29 cellular contexts compared by ENCODE assay signal in genomic region chr12:16006752-16007151, GRCh38.
"Had no signal": no experiment of that assay in that cellular context is flagged by ENCODE, and none has a peak within 500 bp of the region (broad histone marks: within the 10 kb centered on the region; RNA-seq: fewer than 3 reads in every experiment).

No MANE protein-coding gene starts in this region.

- H3K27ac Mint-ChIP-seq: mesothelial cell of epicardium; naive thymus-derived CD4-positive, alpha-beta T cell; natural killer cell treated with Interleukin-12 subunit alpha and Interleukin-12 subunit beta and Interleukin-15 and Interleukin-18, amount 100 ng/mL, for 72 hours; stimulated activated memory B cell treated with anti-CD40 and anti-IgM and Interleukin-4, amounts not matched to agents 10 μg/mL and 1 μg/mL and 100 μg/mL, for 72 hours had no signal

- FAIRE-seq: keratinocyte, pancreas had no signal

- H3K79me2 ChIP-seq: hepatocyte had no signal

- H3K27me3 ChIP-seq: heart right ventricle, hepatocyte, pancreas, right lobe of liver, transverse colon, upper lobe of left lung, vagina had no signal

- H2AFZ ChIP-seq: hepatocyte had no signal

- H3K36me3 ChIP-seq: lower lobe of right lung, pancreas, right lobe of liver, transverse colon, vagina had no signal

- H3K9me3 ChIP-seq: heart right ventricle, lower lobe of right lung, pancreas, psoas muscle, right lobe of liver, transverse colon, upper lobe of left lung, vagina had no signal

- H3K27me3 Mint-ChIP-seq: naive thymus-derived CD4-positive, alpha-beta T cell; natural killer cell treated with Interleukin-12 subunit alpha and Interleukin-12 subunit beta and Interleukin-15 and Interleukin-18, amount 100 ng/mL, for 72 hours; stimulated activated memory B cell treated with anti-CD40 and anti-IgM and Interleukin-4, amounts not matched to agents 10 μg/mL and 1 μg/mL and 100 μg/mL, for 72 hours; stimulated activated naive CD8-positive, alpha-beta T cell treated with anti-CD3 and anti-CD28 coated beads, Interleukin-15, amount 100 ng/mL, for 72 hours had no signal

- H3K4me2 ChIP-seq: hepatocyte, smooth muscle cell had no signal

- H3K9me3 Mint-ChIP-seq: mesothelial cell of epicardium; natural killer cell treated with Interleukin-12 subunit alpha and Interleukin-12 subunit beta and Interleukin-15 and Interleukin-18, amount 100 ng/mL, for 72 hours; neural crest cell had no signal

- H3K4me3 ChIP-seq: heart right ventricle, hepatocyte, lower lobe of right lung, pancreas, psoas muscle, right lobe of liver, smooth muscle cell, transverse colon, upper lobe of left lung, vagina had no signal

- H3K4me1 Mint-ChIP-seq: mesothelial cell of epicardium; neural crest cell; stimulated activated memory B cell treated with anti-CD40 and anti-IgM and Interleukin-4, amounts not matched to agents 10 μg/mL and 1 μg/mL and 100 μg/mL, for 72 hours; stimulated activated naive CD8-positive, alpha-beta T cell treated with anti-CD3 and anti-CD28 coated beads, Interleukin-15, amount 100 ng/mL, for 72 hours had no signal

- DNase-seq: heart right ventricle; kidney glomerular epithelial cell; left cardiac atrium; lower lobe of right lung; mammary epithelial cell; mesendoderm; naive thymus-derived CD4-positive, alpha-beta T cell; nucleus accumbens; pancreas; posterior cingulate gyrus; psoas muscle; right lobe of liver; stimulated activated CD4-positive, alpha-beta T cell treated with anti-CD3 and anti-CD28 coated beads, Interleukin-1b, Interleukin-23, amount 100 ng/mL, for 48 hours; stimulated activated CD4-positive, alpha-beta T cell treated with anti-CD3 and anti-CD28 coated beads, Interleukin-2, amount 100 ng/mL, for 48 hours; stimulated activated CD4-positive, alpha-beta T cell treated with anti-CD3 and anti-CD28 coated beads, Interleukin-4, amount 100 ng/mL, for 4 hours; stimulated activated CD8-positive, alpha-beta memory T cell treated with anti-CD3 and anti-CD28 coated beads, Interleukin-4, amount 100 ng/mL, for 48 hours; stimulated activated naive CD4-positive, alpha-beta T cell treated with Interleukin-2 at 50 U/mL for 16 hours; stimulated activated naive CD8-positive, alpha-beta T cell treated with anti-CD3 and anti-CD28 coated beads, Interleukin-15, amount 100 ng/mL, for 72 hours; substantia nigra; transverse colon had no signal

- H3K4me3 Mint-ChIP-seq: mesothelial cell of epicardium; naive thymus-derived CD4-positive, alpha-beta T cell; natural killer cell treated with Interleukin-12 subunit alpha and Interleukin-12 subunit beta and Interleukin-15 and Interleukin-18, amount 100 ng/mL, for 72 hours; neural crest cell; stimulated activated memory B cell treated with anti-CD40 and anti-IgM and Interleukin-4, amounts not matched to agents 10 μg/mL and 1 μg/mL and 100 μg/mL, for 72 hours; stimulated activated naive CD8-positive, alpha-beta T cell treated with anti-CD3 and anti-CD28 coated beads, Interleukin-15, amount 100 ng/mL, for 72 hours had no signal

- H3K36me3 Mint-ChIP-seq: natural killer cell treated with Interleukin-12 subunit alpha and Interleukin-12 subunit beta and Interleukin-15 and Interleukin-18, amount 100 ng/mL, for 72 hours had no signal

- H3K27ac ChIP-seq: heart right ventricle, hepatocyte, lower lobe of right lung, pancreas, psoas muscle, right lobe of liver, transverse colon, upper lobe of left lung, vagina had no signal
